ENCODE assay signal across 15 cellular contexts in the genomic region with DNA sequence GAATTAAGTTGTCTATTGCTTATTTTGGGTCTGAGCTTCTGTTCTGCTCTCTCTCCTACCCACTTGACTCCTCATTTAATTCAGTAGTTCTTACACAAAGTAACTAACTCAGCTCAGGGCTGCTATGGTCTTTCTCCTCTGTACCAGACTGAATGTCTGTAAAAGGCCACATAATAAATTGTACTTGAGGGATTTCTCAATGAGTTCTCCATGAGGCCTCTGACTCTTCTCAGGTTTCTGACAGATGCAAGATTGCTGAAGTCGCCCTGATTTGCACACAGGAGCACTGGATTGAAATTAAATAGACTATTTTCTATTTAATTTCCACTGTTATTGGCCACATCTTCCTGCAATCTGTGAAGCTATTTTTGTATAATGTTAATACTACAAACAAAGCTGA. TPM values are rescaled to one million over a fixed set of nuclear protein-coding genes. Genes with fewer than 3 reads are reported as not detected.
DNase-seq lines count a peak whose midpoint lies in the region; ATAC-seq and TF ChIP-seq lines count a peak whose summit lies in the region.
"Had no signal": no experiment of that assay in that cellular context is flagged by ENCODE, and none has a peak within 500 bp of the region (broad histone marks: within the 10 kb centered on the region; RNA-seq: fewer than 3 reads in every experiment).

No MANE protein-coding gene starts in this region.

- 38 to 50% methylated on average over 1 of the region's 1 CpG for WGBS in tibial nerve, 2 donors

- H3K4me3 ChIP-seq in OCI-LY7 (ENCODE audit: low read depth, low read length, poor library complexity, severe bottlenecking) (peak overlapping the region; percentile 93), choroid plexus epithelial cell (ENCODE audit: low read depth, low read length) (no peak overlapping the region), tibial nerve (peak overlapping the region in 1 of 4 donors; percentile 75)

- no peak for DNase-seq in activated naive CD4-positive, alpha-beta T cell treated with anti-CD3 and anti-CD28 coated beads, Interleukin-2, amount 10 ng/mL, durations not matched to agents 7 days and 5 days
- DNase-seq in activated naive CD4-positive, alpha-beta T cell treated with Interleukin-2 at 50 U/mL for 16 hours, result no peak
- DNase-seq in OCI-LY7 (ENCODE audit: low spot score), result peak; percentile 23
- peak; percentile 13 for DNase-seq in choroid plexus epithelial cell (ENCODE audit: low read depth)
- DNase-seq in tibial nerve (ENCODE audit: low spot score in 2 of 2), result no peak
- DNase-seq: activated CD8-positive, alpha-beta memory T cell treated with anti-CD3 and anti-CD28 coated beads, Interleukin-2, amount 50 U/mL, for 4 hours; BE2C; GDM1; NCI-H345; Peyer's patch; stimulated activated naive CD4-positive, alpha-beta T cell had no signal

- H3K79me2 ChIP-seq in OCI-LY7 (ENCODE audit: insufficient read depth, low read depth, low read length), result peaks cover 61% of the 10 kb centered on the region

- BruUV-seq in OCI-LY7 (replicated peaks; lab: Mats Ljungman, UMichigan), result TSS peak; percentile 34

- H3K4me1 Mint-ChIP-seq in activated naive CD4-positive, alpha-beta T cell treated with anti-CD3 and anti-CD28 coated beads, Interleukin-2, amount 10 ng/mL, durations not matched to agents 7 days and 5 days, result peaks cover 72% of the 10 kb centered on the region

- POLR2A ChIA-PET in OCI-LY7 (lab: Charles Lee), result interaction anchor here (0.9 to 2.4 kb wide), 10 partner anchors 10 to 187 kb away, joined by 3 to 16 read pairs (median 4); no protein-coding TSS in a partner anchor

- TF ChIP-seq EP300 in tibial nerve (IDR thresholded peaks at IDR 0.05), result no peak

- H3K9me3 ChIP-seq in OCI-LY7 (ENCODE audit: low read length), result peaks cover 5% of the 10 kb centered on the region
- H3K9me3 ChIP-seq in tibial nerve, result no peaks in the 10 kb centered on the region
- H3K9me3 ChIP-seq: BE2C, Peyer's patch had no signal

- ATAC-seq in HG02884 (IDR thresholded peaks at IDR 0.05; ENCODE audit: unreplicated experiment) (no peak), HG02763 (IDR thresholded peaks at IDR 0.05; ENCODE audit: unreplicated experiment) (no peak), HG03139 (IDR thresholded peaks at IDR 0.05; ENCODE audit: unreplicated experiment) (no peak)

- no peaks in the 10 kb centered on the region for H3K9me3 Mint-ChIP-seq in activated naive CD4-positive, alpha-beta T cell treated with anti-CD3 and anti-CD28 coated beads, Interleukin-2, amount 10 ng/mL, durations not matched to agents 7 days and 5 days

- H3K27me3 Mint-ChIP-seq in activated naive CD4-positive, alpha-beta T cell treated with anti-CD3 and anti-CD28 coated beads, Interleukin-2, amount 10 ng/mL, durations not matched to agents 7 days and 5 days, result peaks cover 11% of the 10 kb centered on the region

- H3K27ac ChIP-seq in OCI-LY7 (ENCODE audit: low read depth, low read length, poor library complexity, severe bottlenecking), result peak overlapping the region; percentile 94
- H3K27ac ChIP-seq in tibial nerve, result peak overlapping the region in 3 of 4 donors; percentile 81 to 95 (median 86)
- H3K27ac ChIP-seq: epithelial cell of prostate had no signal

- H3K4me2 ChIP-seq in OCI-LY7 (ENCODE audit: low read length), result peak overlapping the region; percentile 84

- no peaks in the 10 kb centered on the region for H3K27me3 ChIP-seq in tibial nerve
- H3K27me3 ChIP-seq: Peyer's patch had no signal

- peak overlapping the region; percentile 100 for H3K27ac Mint-ChIP-seq in activated naive CD4-positive, alpha-beta T cell treated with anti-CD3 and anti-CD28 coated beads, Interleukin-2, amount 10 ng/mL, durations not matched to agents 7 days and 5 days

- CTCF ChIA-PET in activated naive CD4-positive, alpha-beta T cell treated with anti-CD3 and anti-CD28 coated beads, Interleukin-2, amount 10 ng/mL, durations not matched to agents 7 days and 5 days (lab: Charles Lee), result interaction anchor here (0.9 to 7.4 kb wide), 4 partner anchors 68 to 368 kb away, joined by 3 to 106 read pairs (median 18); no protein-coding TSS in a partner anchor
- CTCF ChIA-PET in OCI-LY7 (lab: Charles Lee; ENCODE audit: unreplicated experiment), result interaction anchor here (0.6 to 2.4 kb wide), 4 partner anchors 64 to 178 kb away, joined by 3 to 9 read pairs (median 3); no protein-coding TSS in a partner anchor

- H4K20me1 ChIP-seq in OCI-LY7 (ENCODE audit: insufficient read depth, low read length), result no peaks in the 10 kb centered on the region

- peak overlapping the region; percentile 88 for H3K4me3 Mint-ChIP-seq in activated naive CD4-positive, alpha-beta T cell treated with anti-CD3 and anti-CD28 coated beads, Interleukin-2, amount 10 ng/mL, durations not matched to agents 7 days and 5 days

- H3K36me3 Mint-ChIP-seq in activated naive CD4-positive, alpha-beta T cell treated with anti-CD3 and anti-CD28 coated beads, Interleukin-2, amount 10 ng/mL, durations not matched to agents 7 days and 5 days, result peaks cover 37% of the 10 kb centered on the region

- H3K4me1 ChIP-seq in OCI-LY7 (ENCODE audit: insufficient read depth, low read length, poor library complexity, severe bottlenecking) (peaks cover 46% of the 10 kb centered on the region), tibial nerve (peaks cover 0 to 42% (median 4%) of the 10 kb centered on the region in 4 donors)
- H3K4me1 ChIP-seq: BE2C had no signal

- H3K9me2 ChIP-seq in OCI-LY7 (ENCODE audit: insufficient read depth, low read length), result no peaks in the 10 kb centered on the region

- TF ChIP-seq CTCF in OCI-LY7 (conservative IDR thresholded peaks at IDR 0.05; ENCODE audit: low read length) (no peak), choroid plexus epithelial cell (conservative IDR thresholded peaks at IDR 0.05; ENCODE audit: low read depth, low read length) (no peak), tibial nerve (IDR thresholded peaks at IDR 0.05) (no peak)

- intact Hi-C loops in OCI-LY7 (cut with micrococcal nuclease; ENCODE audit: unreplicated experiment), result loop anchor here (10.0 kb wide), 1 partner anchor 231 kb away; no protein-coding TSS in a partner anchor

- H3K36me3 ChIP-seq in OCI-LY7 (ENCODE audit: insufficient read depth, low read length) (peaks cover 18% of the 10 kb centered on the region), tibial nerve (no peaks in the 10 kb centered on the region)
- H3K36me3 ChIP-seq: BE2C, Peyer's patch had no signal

- no peak for TF ChIP-seq POLR2A in tibial nerve (IDR thresholded peaks at IDR 0.05)

- H2AFZ ChIP-seq in OCI-LY7 (ENCODE audit: low read length), result no peak overlapping the region

RNA-seq across cellular contexts. Expression of a gene that starts 2.9 kb away (rescaled TPM):
- total RNA-seq in OCI-LY7 (2014; rRNA removed; shearing (Covaris generic)), result 30.0 and 49.9 TPM in 2 replicates
- 48.7 and 50.2 TPM in 2 replicates for total RNA-seq in OCI-LY7 (2022)
- total RNA-seq in tibial nerve, result 10 to 100 TPM; 42.8 to 58.2 (median 52.3) TPM

Comparison
In these comparisons a context has a peak if more than half of its experiments do, and no peak if none do; other contexts are left out.
1. DNase-seq: peak in OCI-LY7 (single experiment) and choroid plexus epithelial cell (single experiment); none in activated naive CD4-positive, alpha-beta T cell treated with anti-CD3 and anti-CD28 coated beads, Interleukin-2, amount 10 ng/mL, durations not matched to agents 7 days and 5 days (single experiment), activated naive CD4-positive, alpha-beta T cell treated with Interleukin-2 at 50 U/mL for 16 hours (single experiment) and tibial nerve (0 of 2).